ENCODE assay signal across 8 cellular contexts in the genomic region with DNA sequence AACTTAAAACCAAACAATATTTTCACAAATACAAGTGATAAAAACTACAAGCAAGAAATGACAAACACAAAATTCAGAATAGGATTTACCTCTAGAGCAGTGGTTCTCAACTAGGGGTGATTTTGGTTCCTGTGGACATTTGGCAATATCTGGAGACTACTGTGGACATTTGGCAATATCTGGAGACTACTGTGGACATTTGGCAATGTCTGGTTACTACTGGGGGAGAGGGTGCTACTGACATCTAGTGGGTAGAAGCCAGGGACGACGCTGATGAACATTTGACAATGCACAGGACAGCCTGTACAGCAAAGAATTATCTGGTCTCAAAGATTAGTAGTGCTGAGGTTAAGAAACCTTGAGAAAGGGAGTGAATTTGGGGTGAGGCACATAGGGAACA.
DNase-seq lines count a peak whose midpoint lies in the region; ATAC-seq and TF ChIP-seq lines count a peak whose summit lies in the region.

No MANE protein-coding gene starts in this region.

- WGBS in stomach, 5 donors = 32 to 52% (median 42%) methylated on average over 2 of the region's 2 CpGs

- ATAC-seq in GM21717 (IDR thresholded peaks at IDR 0.05; ENCODE audit: unreplicated experiment) = no peak

- no peaks in the 10 kb centered on the region for H3K4me1 ChIP-seq in stomach

- TF ChIP-seq EP300 in stomach (IDR thresholded peaks at IDR 0.05) = no peak

- no peak for TF ChIP-seq POLR2A in stomach (IDR thresholded peaks at IDR 0.05)

- no peaks in the 10 kb centered on the region for H3K36me3 ChIP-seq in stomach

- H3K4me3 ChIP-seq in astrocyte of the cerebellum (ENCODE audit: low read depth, low read length) = no peak overlapping the region
- H3K4me3 ChIP-seq in stomach = no peak overlapping the region

- in situ Hi-C loops in astrocyte of the cerebellum (cut with HindIII; ENCODE audit: low sequenced_read_pairs) = no loop called here

- TF ChIP-seq CTCF in LNCAP (IDR thresholded peaks at IDR 0.05) = peak; percentile 17; the same call in 1 of the 2 replicates
- peak; percentile 41 for TF ChIP-seq CTCF in astrocyte of the cerebellum (IDR thresholded peaks at IDR 0.05; ENCODE audit: low read depth, low read length, missing control alignments)
- peak in 1 of 7 experiments; percentile 7 for TF ChIP-seq CTCF in stomach (IDR thresholded peaks at IDR 0.05)

- no peak overlapping the region for H3K27ac ChIP-seq in stomach

- H3K9me3 ChIP-seq in stomach = no peaks in the 10 kb centered on the region

- DNase-seq in DMS53 (lab: John Stamatoyannopoulos, UW) (peak; percentile 28), astrocyte of the cerebellum (ENCODE audit: low read depth) (no peak), lung microvascular endothelial cell (ENCODE audit: low read depth in 2 of 2) (peak; percentile 0 to 37), OCI-M2 (lab: John Stamatoyannopoulos, UW; ENCODE audit: unreplicated experiment) (no peak), stomach (no peak), islet precursor cell (no peak)

- peaks cover 0 to 8% (median 0%) of the 10 kb centered on the region in 3 donors for H3K27me3 ChIP-seq in stomach

- intact Hi-C loops in stomach (cut with DNase I; ENCODE audit: low total_unique reads) = no loop called here

Comparison
In these comparisons a context has a peak if more than half of its experiments do, and no peak if none do; other contexts are left out.
1. DNase-seq: peak in DMS53 (single experiment) and lung microvascular endothelial cell (2 of 2); none in astrocyte of the cerebellum (single experiment), OCI-M2 (single experiment), stomach (single experiment) and islet precursor cell (single experiment).